13 cellular contexts compared by ENCODE assay signal in genomic region chr1:54289939-54290233, GRCh38.
A peak's percentile ranks its signal among the peaks of the same experiment; 100 is the strongest.
DNase-seq lines count a peak whose midpoint lies in the region; ATAC-seq lines count a peak whose summit lies in the region.
"Had no signal": no experiment of that assay in that cellular context is flagged by ENCODE, and none has a peak within 500 bp of the region (broad histone marks: within the 10 kb centered on the region; RNA-seq: fewer than 3 reads in every experiment).

No MANE protein-coding gene starts in this region.

- H3K9me3 Mint-ChIP-seq in stimulated activated naive CD8-positive, alpha-beta T cell treated with anti-CD3 and anti-CD28 coated beads, Interleukin-15, Interleukin-2, amounts not matched to agents 100 ng/mL and 50 ng/mL, for 24 hours = no peaks in the 10 kb centered on the region
- no peaks in the 10 kb centered on the region for H3K9me3 Mint-ChIP-seq in central memory CD8-positive, alpha-beta T cell
- H3K9me3 Mint-ChIP-seq in natural killer cell treated with Interleukin-12 subunit alpha and Interleukin-12 subunit beta and Interleukin-15 and Interleukin-18, amount 100 ng/mL, for 72 hours = no peaks in the 10 kb centered on the region

- peak overlapping the region; percentile 6 for H3K27ac Mint-ChIP-seq in stimulated activated naive CD8-positive, alpha-beta T cell treated with anti-CD3 and anti-CD28 coated beads, Interleukin-15, Interleukin-2, amounts not matched to agents 100 ng/mL and 50 ng/mL, for 24 hours
- H3K27ac Mint-ChIP-seq in central memory CD8-positive, alpha-beta T cell (ENCODE audit: low read depth) = peak overlapping the region; percentile 56
- peak overlapping the region; percentile 33 to 74 for H3K27ac Mint-ChIP-seq in natural killer cell treated with Interleukin-12 subunit alpha and Interleukin-12 subunit beta and Interleukin-15 and Interleukin-18, amount 100 ng/mL, for 72 hours

- ATAC-seq in stimulated activated naive CD8-positive, alpha-beta T cell treated with anti-CD3 and anti-CD28 coated beads, Interleukin-15, Interleukin-2, amounts not matched to agents 100 U/mL and 50 U/mL, for 24 hours = no peak
- no peak for ATAC-seq in central memory CD8-positive, alpha-beta T cell (replicated peaks; ENCODE audit: extremely low read depth, poor library complexity, severe bottlenecking)
- ATAC-seq in natural killer cell treated with Interleukin-12 subunit alpha and Interleukin-12 subunit beta and Interleukin-15 and Interleukin-18, amount 100 ng/mL, for 72 hours = no peak
- no peak for ATAC-seq in GM18909 (IDR thresholded peaks at IDR 0.05; ENCODE audit: poor library complexity, unreplicated experiment)
- ATAC-seq: activated CD4-positive, CD25-positive, alpha-beta regulatory T cell treated with anti-CD3 and anti-CD28 coated beads, Interleukin-2, amount 50 U/mL, for 24 hours had no signal

- H3K36me3 Mint-ChIP-seq in stimulated activated naive CD8-positive, alpha-beta T cell treated with anti-CD3 and anti-CD28 coated beads, Interleukin-15, Interleukin-2, amounts not matched to agents 100 ng/mL and 50 ng/mL, for 24 hours (ENCODE audit: low read depth) = no peaks in the 10 kb centered on the region
- H3K36me3 Mint-ChIP-seq in central memory CD8-positive, alpha-beta T cell (ENCODE audit: insufficient read depth) = peaks cover 2% of the 10 kb centered on the region
- no peaks in the 10 kb centered on the region for H3K36me3 Mint-ChIP-seq in natural killer cell treated with Interleukin-12 subunit alpha and Interleukin-12 subunit beta and Interleukin-15 and Interleukin-18, amount 100 ng/mL, for 72 hours

- DNase-seq in stimulated activated naive CD8-positive, alpha-beta T cell treated with anti-CD3 and anti-CD28 coated beads, Interleukin-15, Interleukin-2, amounts not matched to agents 100 U/mL and 50 U/mL, for 24 hours = no peak
- no peak for DNase-seq in central memory CD8-positive, alpha-beta T cell (ENCODE audit: low spot score in 2 of 2)
- DNase-seq in natural killer cell treated with Interleukin-12 subunit alpha and Interleukin-12 subunit beta and Interleukin-15 and Interleukin-18, amount 100 ng/mL, for 72 hours (ENCODE audit: low spot score) = no peak
- DNase-seq in NCI-H1930 (lab: John Stamatoyannopoulos, UW) (no peak), NOMO-1 (lab: John Stamatoyannopoulos, UW; ENCODE audit: unreplicated experiment in 2 of 2) (no peak)
- DNase-seq in stimulated activated CD8-positive, alpha-beta memory T cell treated with anti-CD3 and anti-CD28 coated beads, Interleukin-4, amount 100 ng/mL, for 48 hours = no peak
- DNase-seq: midbrain, MV-4-11, NCI-H510A, SHP77 had no signal

- no peak overlapping the region for H3K4me3 Mint-ChIP-seq in stimulated activated naive CD8-positive, alpha-beta T cell treated with anti-CD3 and anti-CD28 coated beads, Interleukin-15, Interleukin-2, amounts not matched to agents 100 ng/mL and 50 ng/mL, for 24 hours
- H3K4me3 Mint-ChIP-seq in central memory CD8-positive, alpha-beta T cell = no peak overlapping the region
- peak overlapping the region; percentile 23 for H3K4me3 Mint-ChIP-seq in natural killer cell treated with Interleukin-12 subunit alpha and Interleukin-12 subunit beta and Interleukin-15 and Interleukin-18, amount 100 ng/mL, for 72 hours

- H3K4me1 Mint-ChIP-seq in stimulated activated naive CD8-positive, alpha-beta T cell treated with anti-CD3 and anti-CD28 coated beads, Interleukin-15, Interleukin-2, amounts not matched to agents 100 ng/mL and 50 ng/mL, for 24 hours (ENCODE audit: low read depth) = peaks cover 84% of the 10 kb centered on the region
- H3K4me1 Mint-ChIP-seq in central memory CD8-positive, alpha-beta T cell = peaks cover 86% of the 10 kb centered on the region
- peaks cover 81 to 85% of the 10 kb centered on the region in 2 donors for H3K4me1 Mint-ChIP-seq in natural killer cell treated with Interleukin-12 subunit alpha and Interleukin-12 subunit beta and Interleukin-15 and Interleukin-18, amount 100 ng/mL, for 72 hours (ENCODE audit: low read depth in 2 of 2)

- H3K27me3 Mint-ChIP-seq in stimulated activated naive CD8-positive, alpha-beta T cell treated with anti-CD3 and anti-CD28 coated beads, Interleukin-15, Interleukin-2, amounts not matched to agents 100 ng/mL and 50 ng/mL, for 24 hours = no peaks in the 10 kb centered on the region
- H3K27me3 Mint-ChIP-seq in central memory CD8-positive, alpha-beta T cell = no peaks in the 10 kb centered on the region
- no peaks in the 10 kb centered on the region for H3K27me3 Mint-ChIP-seq in natural killer cell treated with Interleukin-12 subunit alpha and Interleukin-12 subunit beta and Interleukin-15 and Interleukin-18, amount 100 ng/mL, for 72 hours

Comparison
In these comparisons a context has a peak if more than half of its experiments do, and no peak if none do; other contexts are left out.
1. H3K27ac Mint-ChIP-seq: peak in every context shown above with its lines; median percentile 56 in central memory CD8-positive, alpha-beta T cell; 54 in natural killer cell treated with Interleukin-12 subunit alpha and Interleukin-12 subunit beta and Interleukin-15 and Interleukin-18, amount 100 ng/mL, for 72 hours; 6 in stimulated activated naive CD8-positive, alpha-beta T cell treated with anti-CD3 and anti-CD28 coated beads, Interleukin-15, Interleukin-2, amounts not matched to agents 100 ng/mL and 50 ng/mL, for 24 hours.